1 cellular context compared by ENCODE assay signal in the genomic region with DNA sequence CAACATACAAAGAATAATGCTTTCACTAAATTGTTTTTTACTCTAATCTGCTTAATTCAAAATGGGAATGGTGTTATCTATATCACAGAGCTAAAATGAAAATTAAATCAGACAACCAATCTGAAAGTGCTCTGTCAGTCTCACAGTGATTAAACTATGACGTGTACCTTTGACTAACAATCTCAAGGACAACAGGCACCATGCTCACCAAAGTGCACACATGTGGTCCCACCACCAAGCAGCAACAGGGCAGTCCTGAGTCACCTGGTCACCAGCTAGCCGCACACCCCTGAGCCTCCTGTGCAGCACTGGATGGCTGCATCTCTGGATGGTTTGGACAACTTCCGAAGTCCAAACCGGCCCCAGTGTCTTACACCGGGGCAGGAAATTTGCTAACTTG.
TF ChIP-seq lines count a peak whose summit lies in the region.

No MANE protein-coding gene starts in this region.

TF ChIP-seq in HepG2, 621 proteins besides CTCF, POLR2A, EP300 and RAD21 (continued from another document):
- TF ChIP-seq, protein P1, sequence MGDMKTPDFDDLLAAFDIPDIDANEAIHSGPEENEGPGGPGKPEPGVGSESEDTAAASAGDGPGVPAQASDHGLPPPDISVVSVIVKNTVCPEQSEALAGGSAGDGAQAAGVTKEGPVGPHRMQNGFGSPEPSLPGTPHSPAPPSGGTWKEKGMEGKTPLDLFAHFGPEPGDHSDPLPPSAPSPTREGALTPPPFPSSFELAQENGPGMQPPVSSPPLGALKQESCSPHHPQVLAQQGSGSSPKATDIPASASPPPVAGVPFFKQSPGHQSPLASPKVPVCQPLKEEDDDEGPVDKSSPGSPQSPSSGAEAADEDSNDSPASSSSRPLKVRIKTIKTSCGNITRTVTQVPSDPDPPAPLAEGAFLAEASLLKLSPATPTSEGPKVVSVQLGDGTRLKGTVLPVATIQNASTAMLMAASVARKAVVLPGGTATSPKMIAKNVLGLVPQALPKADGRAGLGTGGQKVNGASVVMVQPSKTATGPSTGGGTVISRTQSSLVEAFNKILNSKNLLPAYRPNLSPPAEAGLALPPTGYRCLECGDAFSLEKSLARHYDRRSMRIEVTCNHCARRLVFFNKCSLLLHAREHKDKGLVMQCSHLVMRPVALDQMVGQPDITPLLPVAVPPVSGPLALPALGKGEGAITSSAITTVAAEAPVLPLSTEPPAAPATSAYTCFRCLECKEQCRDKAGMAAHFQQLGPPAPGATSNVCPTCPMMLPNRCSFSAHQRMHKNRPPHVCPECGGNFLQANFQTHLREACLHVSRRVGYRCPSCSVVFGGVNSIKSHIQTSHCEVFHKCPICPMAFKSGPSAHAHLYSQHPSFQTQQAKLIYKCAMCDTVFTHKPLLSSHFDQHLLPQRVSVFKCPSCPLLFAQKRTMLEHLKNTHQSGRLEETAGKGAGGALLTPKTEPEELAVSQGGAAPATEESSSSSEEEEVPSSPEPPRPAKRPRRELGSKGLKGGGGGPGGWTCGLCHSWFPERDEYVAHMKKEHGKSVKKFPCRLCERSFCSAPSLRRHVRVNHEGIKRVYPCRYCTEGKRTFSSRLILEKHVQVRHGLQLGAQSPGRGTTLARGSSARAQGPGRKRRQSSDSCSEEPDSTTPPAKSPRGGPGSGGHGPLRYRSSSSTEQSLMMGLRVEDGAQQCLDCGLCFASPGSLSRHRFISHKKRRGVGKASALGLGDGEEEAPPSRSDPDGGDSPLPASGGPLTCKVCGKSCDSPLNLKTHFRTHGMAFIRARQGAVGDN (CRISPR knock-in tag; IDR thresholded peaks at IDR 0.05) = peak; percentile 69
- TF ChIP-seq ZNF431 (CRISPR knock-in tag; IDR thresholded peaks at IDR 0.05; ENCODE audit: borderline replicate concordance, low read depth) = no peak
- TF ChIP-seq HINFP (CRISPR knock-in tag; IDR thresholded peaks at IDR 0.05; ENCODE audit: low read depth) = 0 out of 2 replicates have a peak, but pooled peaks have one; percentile 38
- peak; percentile 34; the same call in 1 of the 2 replicates for TF ChIP-seq ZNF768 (CRISPR knock-in tag; IDR thresholded peaks at IDR 0.05)
- TF ChIP-seq ZNF101 (CRISPR knock-in tag; IDR thresholded peaks at IDR 0.05; ENCODE audit: borderline replicate concordance, low read depth) = no peak
